15 cellular contexts compared by ENCODE assay signal in genomic region chr9:111601237-111602018, GRCh38. TPM values are rescaled to one million over a fixed set of nuclear protein-coding genes. Genes with fewer than 3 reads are reported as not detected.
DNase-seq lines count a peak whose midpoint lies in the region; ATAC-seq, FAIRE-seq and TF ChIP-seq lines count a peak whose summit lies in the region.
"Had no signal": no experiment of that assay in that cellular context is flagged by ENCODE, and none has a peak within 500 bp of the region (broad histone marks: within the 10 kb centered on the region; RNA-seq: fewer than 3 reads in every experiment).

No MANE protein-coding gene starts in this region.

- H3K9me3 Mint-ChIP-seq in activated T-cell treated with anti-CD3 and anti-CD28 coated beads, Interleukin-2, amount 50 U/mL, for 72 hours = no peaks in the 10 kb centered on the region
- H3K9me3 Mint-ChIP-seq: activated naive CD8-positive, alpha-beta T cell treated with anti-CD3 and anti-CD28 coated beads for 36 hours; stimulated activated naive CD8-positive, alpha-beta T cell treated with anti-CD3 and anti-CD28 coated beads, Interleukin-15, Interleukin-2, amounts not matched to agents 100 ng/mL and 50 ng/mL, for 24 hours had no signal

- H3K18ac ChIP-seq in mesenchymal stem cell (ENCODE audit: low read depth in 1 of 2, low read length in 2 of 2) = no peak overlapping the region

- peaks cover 46% of the 10 kb centered on the region for H3K27me3 Mint-ChIP-seq in activated T-cell treated with anti-CD3 and anti-CD28 coated beads, Interleukin-2, amount 50 U/mL, for 72 hours (ENCODE audit: low read depth)

- no peak overlapping the region for H3K27ac Mint-ChIP-seq in activated T-cell treated with anti-CD3 and anti-CD28 coated beads, Interleukin-2, amount 50 U/mL, for 72 hours
- H3K27ac Mint-ChIP-seq: activated naive CD8-positive, alpha-beta T cell treated with anti-CD3 and anti-CD28 coated beads for 36 hours; naive thymus-derived CD4-positive, alpha-beta T cell; stimulated activated naive CD8-positive, alpha-beta T cell treated with anti-CD3 and anti-CD28 coated beads, Interleukin-15, Interleukin-2, amounts not matched to agents 100 ng/mL and 50 ng/mL, for 24 hours had no signal

- no peak overlapping the region for H3K14ac ChIP-seq in mesenchymal stem cell (ENCODE audit: low read length in 2 of 2)

- H3K4me3 ChIP-seq in bronchial epithelial cell (ENCODE audit: low read depth, low read length) (no peak overlapping the region), mesenchymal stem cell (ENCODE audit: insufficient read depth in 1 of 2, low read depth in 1 of 2, low read length in 2 of 2) (no peak overlapping the region), ovary (no peak overlapping the region)
- H3K4me3 ChIP-seq: BLaER1 treated with 17β-estradiol and CSF1 and Interleukin-3, amounts not matched to agents 10 nM and 100 nM had no signal

- H3K4me1 Mint-ChIP-seq in activated T-cell treated with anti-CD3 and anti-CD28 coated beads, Interleukin-2, amount 50 U/mL, for 72 hours (ENCODE audit: low read depth) = peaks cover 24% of the 10 kb centered on the region

- peaks cover 2% of the 10 kb centered on the region for H3K79me1 ChIP-seq in mesenchymal stem cell (replicated peaks; ENCODE audit: low read length, poor library complexity, severe bottlenecking)

- H2AK5ac ChIP-seq in mesenchymal stem cell (ENCODE audit: low read length, severe bottlenecking) = no peak overlapping the region

- no peak overlapping the region for H3K4ac ChIP-seq in mesenchymal stem cell (ENCODE audit: low read depth in 1 of 2, low read length in 2 of 2)

- no peak overlapping the region for H2BK15ac ChIP-seq in mesenchymal stem cell (ENCODE audit: low read depth, poor library complexity, severe bottlenecking)

- no peak for TF ChIP-seq EP300 in ovary (IDR thresholded peaks at IDR 0.05)

- peaks cover 7% of the 10 kb centered on the region for H3K36me3 ChIP-seq in bronchial epithelial cell (ENCODE audit: control insufficient read depth, insufficient read depth, low read length)
- H3K36me3 ChIP-seq in mesenchymal stem cell (ENCODE audit: control insufficient read depth in 1 of 2, insufficient read depth in 2 of 2, low read depth in 1 of 2, low read length in 2 of 2) = peaks cover 4 to 7% of the 10 kb centered on the region in 2 experiments
- no peaks in the 10 kb centered on the region for H3K36me3 ChIP-seq in ovary

- no peak overlapping the region for H4K8ac ChIP-seq in mesenchymal stem cell (ENCODE audit: low read length)

- 81% methylated on average over 6 of the region's 10 CpGs for WGBS in mesenchymal stem cell
- WGBS in ovary, 3 donors = 63 to 70% (median 65%) methylated on average over 10 of the region's 10 CpGs

- TF ChIP-seq CTCF in bronchial epithelial cell (IDR thresholded peaks at IDR 0.05; ENCODE audit: insufficient read depth, low read length, severe bottlenecking) = no peak
- no peak for TF ChIP-seq CTCF in ovary (IDR thresholded peaks at IDR 0.05)

- H3K27me3 ChIP-seq in bronchial epithelial cell (ENCODE audit: control insufficient read depth, insufficient read depth, low read length) (no peaks in the 10 kb centered on the region), mesenchymal stem cell (ENCODE audit: control insufficient read depth in 1 of 2, insufficient read depth in 1 of 2, low read length in 2 of 2) (no peaks in the 10 kb centered on the region), ovary (no peaks in the 10 kb centered on the region)

- H2BK12ac ChIP-seq in mesenchymal stem cell (ENCODE audit: low read length in 2 of 2) = no peak overlapping the region

- TF ChIP-seq POLR2A in ovary (IDR thresholded peaks at IDR 0.05) = no peak

- DNase-seq in AG08396 (ENCODE audit: low spot score) (peak; percentile 29), HuH-7.5 (ENCODE audit: low spot score) (peak; percentile 34), bronchial epithelial cell (ENCODE audit: low read depth) (peak; percentile 82), mesenchymal stem cell (peak; percentile 63), ovary (no peak), NK-92 (lab: John Stamatoyannopoulos, UW; ENCODE audit: unreplicated experiment) (no peak)
- no peak for DNase-seq in activated T-cell treated with anti-CD3 and anti-CD28 coated beads, Interleukin-2, amount 50 U/mL, for 72 hours
- DNase-seq: activated naive CD8-positive, alpha-beta T cell treated with anti-CD3 and anti-CD28 coated beads for 36 hours; effector memory CD4-positive, alpha-beta T cell; NCI-H524 had no signal

- no peak overlapping the region for H2AFZ ChIP-seq in mesenchymal stem cell (ENCODE audit: low read depth, low read length)

- no peak overlapping the region for H2BK5ac ChIP-seq in mesenchymal stem cell (ENCODE audit: low read depth, low read length, poor library complexity, severe bottlenecking)

- peaks cover 3 to 4% of the 10 kb centered on the region in 2 donors for H3K36me3 Mint-ChIP-seq in activated T-cell treated with anti-CD3 and anti-CD28 coated beads, Interleukin-2, amount 50 U/mL, for 72 hours (ENCODE audit: insufficient read depth in 2 of 2)
- H3K36me3 Mint-ChIP-seq: activated naive CD8-positive, alpha-beta T cell treated with anti-CD3 and anti-CD28 coated beads for 36 hours had no signal

- H3K4me1 ChIP-seq in mesenchymal stem cell (ENCODE audit: control insufficient read depth, insufficient read depth, low read depth, low read length) (peaks cover 6% of the 10 kb centered on the region), ovary (ENCODE audit: insufficient read depth) (no peaks in the 10 kb centered on the region)

- H2BK120ac ChIP-seq in mesenchymal stem cell (ENCODE audit: low read depth, low read length) = no peak overlapping the region

- no peak overlapping the region for H4K91ac ChIP-seq in mesenchymal stem cell (ENCODE audit: low read length)

- H3K9me3 ChIP-seq in mesenchymal stem cell (ENCODE audit: control insufficient read depth, low read length) (no peaks in the 10 kb centered on the region), ovary (no peaks in the 10 kb centered on the region)

- H3K4me3 Mint-ChIP-seq in activated T-cell treated with anti-CD3 and anti-CD28 coated beads, Interleukin-2, amount 50 U/mL, for 72 hours = no peak overlapping the region
- H3K4me3 Mint-ChIP-seq: activated naive CD8-positive, alpha-beta T cell treated with anti-CD3 and anti-CD28 coated beads for 36 hours; stimulated activated naive CD8-positive, alpha-beta T cell treated with anti-CD3 and anti-CD28 coated beads, Interleukin-15, Interleukin-2, amounts not matched to agents 100 ng/mL and 50 ng/mL, for 24 hours had no signal

- peak overlapping the region; percentile 77 for H3K9ac ChIP-seq in mesenchymal stem cell (ENCODE audit: low read length)
- H3K9ac ChIP-seq: BLaER1 treated with 17β-estradiol and CSF1 and Interleukin-3, amounts not matched to agents 10 nM and 100 nM had no signal

- ATAC-seq in activated T-cell treated with anti-CD3 and anti-CD28 coated beads, Interleukin-2, amount 50 U/mL, for 72 hours (replicated peaks in 1 of 2) = no peak
- no peak for ATAC-seq in GM19324 (IDR thresholded peaks at IDR 0.05; ENCODE audit: low FRiP score, unreplicated experiment)
- ATAC-seq: HCT116; naive thymus-derived CD4-positive, alpha-beta T cell had no signal

- H3K27ac ChIP-seq in mesenchymal stem cell (ENCODE audit: low read length, poor library complexity, severe bottlenecking) (no peak overlapping the region), ovary (no peak overlapping the region)
- H3K27ac ChIP-seq: BLaER1 treated with 17β-estradiol and CSF1 and Interleukin-3, amounts not matched to agents 10 nM and 100 nM had no signal

- H3K4me2 ChIP-seq in mesenchymal stem cell (ENCODE audit: low read length, poor library complexity, severe bottlenecking) = no peak overlapping the region
- H3K4me2 ChIP-seq: BLaER1 treated with 17β-estradiol and CSF1 and Interleukin-3, amounts not matched to agents 10 nM and 100 nM had no signal

- intact Hi-C loops in ovary (cut with DNase I) = no loop called here

- no peak overlapping the region for H3K23ac ChIP-seq in mesenchymal stem cell (ENCODE audit: low read length in 2 of 2)

- no peak for FAIRE-seq in bronchial epithelial cell (lab: Jason Lieb, UNC)

RNA-seq across cellular contexts. Expression of gene PTGR1, which starts 2.0 kb away (rescaled TPM):
- 67.9 and 70.4 TPM in 2 replicates for total RNA-seq in bronchial epithelial cell
- polyA plus RNA-seq in mesenchymal stem cell (2013, experiment 1 of 2) = 48.4 TPM
- 49.3 TPM for polyA plus RNA-seq in mesenchymal stem cell (2013, experiment 2 of 2)
- 10 to 100 TPM; 21.5 to 45.3 (median 31.5) TPM for total RNA-seq in ovary
- polyA plus RNA-seq in ovary = 10 to 100 TPM in 1 of 2 donors, 1 to 10 TPM in 1; 7.3 to 16.7 TPM
- 1 to 10 TPM; 1.3 to 3.0 TPM for total RNA-seq in activated T-cell treated with anti-CD3 and anti-CD28 coated beads, Interleukin-2, amount 50 U/mL, for 72 hours

RNA-seq across cellular contexts. Expression of gene DNAJC25, which starts 29.7 kb away (rescaled TPM):
- 5.5 and 7.1 TPM in 2 replicates for total RNA-seq in bronchial epithelial cell
- 10.9 TPM for polyA plus RNA-seq in mesenchymal stem cell (2013, experiment 1 of 2)
- polyA plus RNA-seq in mesenchymal stem cell (2013, experiment 2 of 2) = 11.0 TPM
- 10 to 100 TPM in 1 of 7 donors, 1 to 10 TPM in 6; 5.3 to 12.3 (median 7.9) TPM for total RNA-seq in ovary
- polyA plus RNA-seq in ovary = 1 to 10 TPM; 5.5 to 8.9 TPM
- 1 to 10 TPM; 3.6 to 5.4 TPM for total RNA-seq in activated T-cell treated with anti-CD3 and anti-CD28 coated beads, Interleukin-2, amount 50 U/mL, for 72 hours

RNA-seq across cellular contexts. Expression of gene GNG10, which starts 60.0 kb away (rescaled TPM):
- total RNA-seq in bronchial epithelial cell = 39.0 and 78.7 TPM in 2 replicates
- polyA plus RNA-seq in mesenchymal stem cell (2013, experiment 1 of 2) = 56.0 TPM
- 59.4 TPM for polyA plus RNA-seq in mesenchymal stem cell (2013, experiment 2 of 2)
- 10 to 100 TPM; 19.8 to 45.8 (median 31.0) TPM for total RNA-seq in ovary
- polyA plus RNA-seq in ovary = 10 to 100 TPM; 23.5 to 29.3 TPM
- 10 to 100 TPM; 17.2 to 24.7 TPM for total RNA-seq in activated T-cell treated with anti-CD3 and anti-CD28 coated beads, Interleukin-2, amount 50 U/mL, for 72 hours

Comparison
In these comparisons a context has a peak if more than half of its experiments do, and no peak if none do; other contexts are left out.
1. DNase-seq: peak in AG08396 (single experiment), HuH-7.5 (single experiment), bronchial epithelial cell (single experiment) and mesenchymal stem cell (single experiment); none in ovary (0 of 5), activated T-cell treated with anti-CD3 and anti-CD28 coated beads, Interleukin-2, amount 50 U/mL, for 72 hours (0 of 2) and NK-92 (single experiment).
2. RNA of gene PTGR1, which starts 2.0 kb away (total RNA-seq): 67.9 to 70.4 TPM in bronchial epithelial cell and 21.5 to 45.3 TPM in ovary; 1.3 to 3.0 TPM in activated T-cell treated with anti-CD3 and anti-CD28 coated beads, Interleukin-2, amount 50 U/mL, for 72 hours; every median in the first group is over 4 times any median in the second.